8 cellular contexts compared by ENCODE assay signal in the genomic region with DNA sequence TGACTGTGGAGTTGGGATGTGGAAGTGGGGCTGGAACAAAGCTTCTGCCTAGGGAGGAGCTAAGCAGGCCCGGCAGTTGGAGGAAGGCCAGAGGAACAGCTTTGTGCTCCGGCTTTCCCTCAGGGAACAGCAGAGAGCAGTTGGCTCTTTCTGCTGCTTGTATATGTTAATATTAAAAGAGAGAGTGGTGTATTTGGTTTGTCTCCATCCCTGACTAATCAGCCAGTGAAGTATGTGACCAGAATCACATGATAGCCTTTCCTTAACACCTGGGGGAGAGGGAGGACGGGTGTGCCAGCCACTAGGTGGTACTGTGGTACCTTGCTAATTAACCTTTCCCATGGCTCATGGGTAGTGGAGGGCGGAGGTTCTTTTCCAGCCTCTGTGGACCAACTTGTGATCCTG.
DNase-seq lines count a peak whose midpoint lies in the region; ATAC-seq, FAIRE-seq and TF ChIP-seq lines count a peak whose summit lies in the region.

No MANE protein-coding gene starts in this region.

- peak; percentile 64 for TF ChIP-seq CTCF in brain microvascular endothelial cell (IDR thresholded peaks at IDR 0.05; ENCODE audit: low read depth, low read length, missing control alignments)

- no peaks in the 10 kb centered on the region for H3K27me3 ChIP-seq in brain microvascular endothelial cell (replicated peaks)

- FAIRE-seq in RCC 7860 (lab: Jason Lieb, UNC) = peak; percentile 62
- peak; percentile 5 for FAIRE-seq in urothelium cell line (lab: Jason Lieb, UNC)

- ATAC-seq in GM21529 (IDR thresholded peaks at IDR 0.05; ENCODE audit: unreplicated experiment) = no peak

- in situ Hi-C loops in brain microvascular endothelial cell (cut with HindIII; ENCODE audit: low pct_ligation_motif_present, low sequenced_read_pairs) = no loop called here

- peaks cover 56% of the 10 kb centered on the region for H3K36me3 ChIP-seq in brain microvascular endothelial cell (replicated peaks)

- no peak overlapping the region for H3K27ac ChIP-seq in brain microvascular endothelial cell

- peak; percentile 54 for DNase-seq in COLO829 (ENCODE audit: low spot score)
- peak; percentile 81 for DNase-seq in HPDE6-E6E7 (ENCODE audit: extremely low spot score)
- DNase-seq in RCC 7860 (ENCODE audit: low spot score) = peak; percentile 64
- DNase-seq in brain microvascular endothelial cell = peak; percentile 24
- DNase-seq in left kidney (ENCODE audit: low read depth, low spot score) = peak; percentile 80
- peak; percentile 47 for DNase-seq in urothelium cell line (ENCODE audit: low spot score)
- no peak for DNase-seq in cortex of kidney (lab: John Stamatoyannopoulos, UW)

- H3K4me3 ChIP-seq in brain microvascular endothelial cell (ENCODE audit: low read depth, low read length) = no peak overlapping the region
